Comparison of ENCODE assay signal across 1 cellular context in genomic region chr1:93179886-93180722, GRCh38.
TF ChIP-seq lines count a peak whose summit lies in the region.

TMED5 (minus strand) TSS chr1:93180413; CDS start chr1:93180242, 171 bp downstream.

TF ChIP-seq in HepG2, 621 proteins besides CTCF, POLR2A, EP300 and RAD21 (continued from another document and continues in another):
- TF ChIP-seq THRA (CRISPR knock-in tag; IDR thresholded peaks at IDR 0.05; ENCODE audit: borderline replicate concordance) (no peak; the same call in none of the 2 replicates), CCDC6 (CRISPR knock-in tag; IDR thresholded peaks at IDR 0.05) (peak; percentile 29; the same call in 1 of the 2 replicates), MYPOP (CRISPR knock-in tag; IDR thresholded peaks at IDR 0.05) (peak; percentile 85), TRIM22 (IDR thresholded peaks at IDR 0.05) (no peak), SALL1 (CRISPR knock-in tag; IDR thresholded peaks at IDR 0.05) (peak; percentile 77), TCF12 (IDR thresholded peaks at IDR 0.05) (no peak), TCF12 (CRISPR knock-in tag; IDR thresholded peaks at IDR 0.05) (peak; percentile 78; the same call in 1 of the 2 replicates), ZBTB10 (CRISPR knock-in tag; IDR thresholded peaks at IDR 0.05; ENCODE audit: borderline replicate concordance) (0 out of 2 replicates have a peak, but pooled peaks have one; percentile 41), ZNF3 (CRISPR knock-in tag; IDR thresholded peaks at IDR 0.05) (no peak), ZNF784 (CRISPR knock-in tag; IDR thresholded peaks at IDR 0.05; ENCODE audit: borderline replicate concordance) (no peak; the same call in 1 of the 2 replicates), ZNF317 (CRISPR knock-in tag; IDR thresholded peaks at IDR 0.05) (peak; percentile 82), ZNF446 (CRISPR knock-in tag; IDR thresholded peaks at IDR 0.05) (peak; percentile 58; the same call in 1 of the 2 replicates), IRX3 (CRISPR knock-in tag; IDR thresholded peaks at IDR 0.05; ENCODE audit: borderline replicate concordance, low read depth) (no peak), ELK4 (CRISPR knock-in tag; IDR thresholded peaks at IDR 0.05; ENCODE audit: borderline replicate concordance) (0 out of 2 replicates have a peak, but pooled peaks have one; percentile 4), NFIC (IDR thresholded peaks at IDR 0.05; ENCODE audit: low read length) (no peak), ZBTB25 (CRISPR knock-in tag; IDR thresholded peaks at IDR 0.05) (0 out of 2 replicates have a peak, but pooled peaks have one; percentile 18), ATF6 (CRISPR knock-in tag; conservative IDR thresholded peaks at IDR 0.05) (no peak), ZNF619 (CRISPR knock-in tag; IDR thresholded peaks at IDR 0.05) (0 out of 2 replicates have a peak, but pooled peaks have one; percentile 48), FOXP1 (IDR thresholded peaks at IDR 0.05) (no peak), FOXP1 (CRISPR knock-in tag; IDR thresholded peaks at IDR 0.05) (no peak; the same call in 1 of the 2 replicates), GTF2F1 (IDR thresholded peaks at IDR 0.05; ENCODE audit: low read length) (no peak), YEATS4 (CRISPR knock-in tag; IDR thresholded peaks at IDR 0.05; ENCODE audit: borderline replicate concordance) (peak; percentile 58), ZNF83 (CRISPR knock-in tag; IDR thresholded peaks at IDR 0.05; ENCODE audit: borderline replicate concordance) (peak; percentile 92; the same call in 1 of the 2 replicates), RCOR2 (CRISPR knock-in tag; IDR thresholded peaks at IDR 0.05) (no peak), ONECUT2 (CRISPR knock-in tag; IDR thresholded peaks at IDR 0.05) (0 out of 2 replicates have a peak, but pooled peaks have one; percentile 23), ZNF101 (CRISPR knock-in tag; IDR thresholded peaks at IDR 0.05; ENCODE audit: borderline replicate concordance, low read depth) (no peak), KAT7 (CRISPR knock-in tag; IDR thresholded peaks at IDR 0.05; ENCODE audit: borderline replicate concordance) (peak; percentile 21), FOXA1 (IDR thresholded peaks at IDR 0.05) (no peak), FOXA1 (CRISPR knock-in tag; IDR thresholded peaks at IDR 0.05) (no peak), ZNF205 (CRISPR knock-in tag; IDR thresholded peaks at IDR 0.05) (peak; percentile 78), U2AF1 (optimal IDR thresholded peaks at IDR 0.05; ENCODE audit: low read depth, low read length) (no peak), RERE (CRISPR knock-in tag; IDR thresholded peaks at IDR 0.05; ENCODE audit: low read depth) (no peak), ZC3H4 (CRISPR knock-in tag; IDR thresholded peaks at IDR 0.05; ENCODE audit: borderline replicate concordance) (no peak), ZNF124 (CRISPR knock-in tag; IDR thresholded peaks at IDR 0.05) (no peak), SP140L (CRISPR knock-in tag; IDR thresholded peaks at IDR 0.05; ENCODE audit: borderline replicate concordance) (no peak), ZNF468 (CRISPR knock-in tag; IDR thresholded peaks at IDR 0.05) (no peak), TBP (CRISPR knock-in tag; IDR thresholded peaks at IDR 0.05) (no peak), TERF1 (CRISPR knock-in tag; IDR thresholded peaks at IDR 0.05) (no peak), ZNF12 (CRISPR knock-in tag; IDR thresholded peaks at IDR 0.05) (no peak), ZFP36 (IDR thresholded peaks at IDR 0.05; ENCODE audit: borderline replicate concordance, low read depth, low read length, partially characterized antibody) (no peak), RFX3 (CRISPR knock-in tag; IDR thresholded peaks at IDR 0.05) (peak; percentile 60; the same call in 1 of the 2 replicates), ZNF639 (CRISPR knock-in tag; conservative IDR thresholded peaks at IDR 0.05) (no peak)
